ENCODE assay signal across 9 cellular contexts in genomic region chr3:46701211-46701939, GRCh38. TPM values are rescaled to one million over a fixed set of nuclear protein-coding genes. Genes with fewer than 3 reads are reported as not detected.
DNase-seq lines count a peak whose midpoint lies in the region; ATAC-seq and TF ChIP-seq lines count a peak whose summit lies in the region.
"Had no signal": no experiment of that assay in that cellular context is flagged by ENCODE, and none has a peak within 500 bp of the region (broad histone marks: within the 10 kb centered on the region; RNA-seq: fewer than 3 reads in every experiment).

TSS of gene TMIE (plus strand) at chr3:46701392. CDS start at chr3:46701488, 96 bp downstream.

- H3K27me3 Mint-ChIP-seq in T-helper 2 cell treated with Interferon-gamma antibody and Interleukin-4, amounts not matched to agents 5 μg/mL and 100 μg/mL, for 36 hours (ENCODE audit: low read depth): peaks cover 34% of the 10 kb centered on the region
- peaks cover 15% of the 10 kb centered on the region for H3K27me3 Mint-ChIP-seq in activated B cell treated with CpG ODN at 0.5 μM for 24 hours

- intact Hi-C loops in activated B cell treated with CpG ODN at 0.5 μM for 24 hours (cut with micrococcal nuclease): no loop called here

- H3K36me3 ChIP-seq in iPS-18a (ENCODE audit: control insufficient read depth, low read depth, low read length) (no peaks in the 10 kb centered on the region), suprapubic skin (no peaks in the 10 kb centered on the region)

- H3K4me3 ChIP-seq in iPS-18a (ENCODE audit: low read length) (peak within 1 kb of the TSS; percentile 43), suprapubic skin (peak within 1 kb of the TSS; percentile 46)

- H3K4me1 Mint-ChIP-seq in T-helper 2 cell treated with Interferon-gamma antibody and Interleukin-4, amounts not matched to agents 5 μg/mL and 100 μg/mL, for 36 hours (ENCODE audit: low read depth): no peaks in the 10 kb centered on the region
- H3K4me1 Mint-ChIP-seq in activated B cell treated with CpG ODN at 0.5 μM for 24 hours: no peaks in the 10 kb centered on the region

- H3K9me3 ChIP-seq in iPS-18a (ENCODE audit: control insufficient read depth, low read depth, low read length) (no peaks in the 10 kb centered on the region), suprapubic skin (no peaks in the 10 kb centered on the region)

- H3K27me3 ChIP-seq in iPS-18a (ENCODE audit: control insufficient read depth, insufficient read depth, low read length) (peaks cover 21% of the 10 kb centered on the region), suprapubic skin (peaks cover 18% of the 10 kb centered on the region)

- peak within 1 kb of the TSS; percentile 24 for H3K4me3 Mint-ChIP-seq in T-helper 2 cell treated with Interferon-gamma antibody and Interleukin-4, amounts not matched to agents 5 μg/mL and 100 μg/mL, for 36 hours
- peak within 1 kb of the TSS; percentile 38 for H3K4me3 Mint-ChIP-seq in activated B cell treated with CpG ODN at 0.5 μM for 24 hours

- H3K9me3 Mint-ChIP-seq in T-helper 2 cell treated with Interferon-gamma antibody and Interleukin-4, amounts not matched to agents 5 μg/mL and 100 μg/mL, for 36 hours: no peaks in the 10 kb centered on the region
- no peaks in the 10 kb centered on the region for H3K9me3 Mint-ChIP-seq in activated B cell treated with CpG ODN at 0.5 μM for 24 hours

- POLR2A ChIA-PET in activated B cell treated with CpG ODN at 0.5 μM for 24 hours (lab: Charles Lee): no interaction called here

- H3K27ac ChIP-seq in iPS-18a (ENCODE audit: low read length) (no peak within 1 kb of the TSS), suprapubic skin (no peak within 1 kb of the TSS)
- H3K27ac ChIP-seq: C4-2B had no signal

- TF ChIP-seq POLR2A in suprapubic skin (IDR thresholded peaks at IDR 0.05): no peak

- H3K9ac ChIP-seq in iPS-18a (ENCODE audit: low read length): no peak within 1 kb of the TSS

- H3K27ac Mint-ChIP-seq in T-helper 2 cell treated with Interferon-gamma antibody and Interleukin-4, amounts not matched to agents 5 μg/mL and 100 μg/mL, for 36 hours: peak within 1 kb of the TSS; percentile 62
- H3K27ac Mint-ChIP-seq in activated B cell treated with CpG ODN at 0.5 μM for 24 hours: no peak within 1 kb of the TSS

- no peaks in the 10 kb centered on the region for H3K36me3 Mint-ChIP-seq in T-helper 2 cell treated with Interferon-gamma antibody and Interleukin-4, amounts not matched to agents 5 μg/mL and 100 μg/mL, for 36 hours (ENCODE audit: low read depth)
- no peaks in the 10 kb centered on the region for H3K36me3 Mint-ChIP-seq in activated B cell treated with CpG ODN at 0.5 μM for 24 hours (ENCODE audit: low read depth)

- H3K4me1 ChIP-seq in iPS-18a (ENCODE audit: control insufficient read depth, low read depth, low read length): no peaks in the 10 kb centered on the region
- H3K4me1 ChIP-seq in suprapubic skin: peaks cover 43% of the 10 kb centered on the region

- no peak for ATAC-seq in activated B cell treated with CpG ODN at 0.5 μM for 24 hours (ENCODE audit: low read depth)
- ATAC-seq in HG03175 (IDR thresholded peaks at IDR 0.05; ENCODE audit: unreplicated experiment): no peak

- CTCF ChIA-PET in activated B cell treated with CpG ODN at 0.5 μM for 24 hours (lab: Charles Lee): no interaction called here

- no peak for TF ChIP-seq EP300 in suprapubic skin (IDR thresholded peaks at IDR 0.05)

- WGBS in suprapubic skin: 11% methylated on average over 12 of the region's 51 CpGs

- no peak for DNase-seq in T-helper 2 cell treated with Interferon-gamma antibody and Interleukin-4, amounts not matched to agents 5 μg/mL and 100 μg/mL, for 36 hours (ENCODE audit: low spot score)
- no peak for DNase-seq in T-helper 2 cell
- no peak for DNase-seq in activated B cell treated with CpG ODN at 0.5 μM for 24 hours
- no peak for DNase-seq in suprapubic skin (ENCODE audit: low spot score in 2 of 2)
- no peak for DNase-seq in NCI-H1930 (lab: John Stamatoyannopoulos, UW)
- DNase-seq in mesenteric fat pad (ENCODE audit: low spot score): no peak

- no peak for TF ChIP-seq CTCF in activated B cell treated with CpG ODN at 0.5 μM for 24 hours (IDR thresholded peaks at IDR 0.05)
- TF ChIP-seq CTCF in suprapubic skin (IDR thresholded peaks at IDR 0.05): no peak

RNA-seq across cellular contexts. Expression of gene TMIE, which starts in this region (rescaled TPM):
- total RNA-seq in activated B cell treated with CpG ODN at 0.5 μM for 24 hours: 0.39 and 0.44 TPM in 2 replicates
- under 1 TPM in 3 of 4 donors, not detected in 1; 0.59 to 0.78 (median 0.72) TPM for total RNA-seq in suprapubic skin
- total RNA-seq in mesenteric fat pad: 0.19 TPM
